ENCODE assay signal across 8 cellular contexts in genomic region chr5:75668988-75669760, GRCh38. TPM values are rescaled to one million over a fixed set of nuclear protein-coding genes. Genes with fewer than 3 reads are reported as not detected.
DNase-seq lines count a peak whose midpoint lies in the region; ATAC-seq, FAIRE-seq and TF ChIP-seq lines count a peak whose summit lies in the region.

No MANE protein-coding gene starts in this region.

- H3K9me3 ChIP-seq in IMR-90 (ENCODE audit: control insufficient read depth, insufficient read depth, low read length) (no peaks in the 10 kb centered on the region), GM12878 (replicated peaks; ENCODE audit: control insufficient read depth, insufficient read depth, low read length) (no peaks in the 10 kb centered on the region), thyroid gland (no peaks in the 10 kb centered on the region)

- no peak overlapping the region for H2AFZ ChIP-seq in IMR-90 (replicated peaks; ENCODE audit: low read length, poor library complexity)
- H2AFZ ChIP-seq in GM12878 (ENCODE audit: control insufficient read depth, low read depth, low read length), result peak overlapping the region; percentile 86

- H3K9me1 ChIP-seq in IMR-90 (ENCODE audit: insufficient read depth, low read length), result no peaks in the 10 kb centered on the region

- BruUV-seq in IMR-90 (replicated peaks; lab: Mats Ljungman, UMichigan) (no TSS peak), GM12878 (replicated peaks; lab: Mats Ljungman, UMichigan) (no TSS peak)

- H3K14ac ChIP-seq in IMR-90 (replicated peaks; ENCODE audit: low read depth, low read length), result no peak overlapping the region

- 0 out of 4 replicates have a peak, but pooled peaks of 1 of the 2 experiments have one; percentile 14 for TF ChIP-seq EP300 in GM12878 (IDR thresholded peaks at IDR 0.05; ENCODE audit: borderline replicate concordance in 1 of 2, control insufficient read depth in 1 of 2, low read depth in 2 of 2, low read length in 2 of 2)

- RAD21 ChIA-PET in GM12878 (lab: Charles Lee; ENCODE audit: unreplicated experiment), result interaction anchor here (0.7 to 2.6 kb wide), 22 partner anchors 9 to 913 kb away, joined by 3 to 22 read pairs (median 6); partner anchors contain the start of genes ANKRD31 and HMGCR

- H4K20me1 ChIP-seq in IMR-90 (ENCODE audit: insufficient read depth, low read length) (no peaks in the 10 kb centered on the region), GM12878 (ENCODE audit: control insufficient read depth, insufficient read depth) (no peaks in the 10 kb centered on the region)

- H3K79me2 ChIP-seq in GM12878 (ENCODE audit: control insufficient read depth, insufficient read depth, low read length), result no peaks in the 10 kb centered on the region

- H2AK5ac ChIP-seq in IMR-90 (ENCODE audit: low read depth, low read length), result no peak overlapping the region

- H3K23ac ChIP-seq in IMR-90 (ENCODE audit: low read depth, low read length), result no peak overlapping the region

- H3K4me2 ChIP-seq in IMR-90 (ENCODE audit: low read depth, low read length), result no peak overlapping the region
- peak overlapping the region; percentile 65 for H3K4me2 ChIP-seq in GM12878 (ENCODE audit: control insufficient read depth, insufficient read depth)

- H4K5ac ChIP-seq in IMR-90 (ENCODE audit: low read depth, low read length), result no peak overlapping the region

- SMC1A ChIA-PET in GM12878 (lab: Charles Lee; ENCODE audit: uncharacterized antibody, unreplicated experiment), result interaction anchor here (0.6 to 2.8 kb wide), 35 partner anchors 9 to 432 kb away, joined by 3 to 35 read pairs (median 4); partner anchors contain the start of genes ANKRD31, CERT1, HMGCR and POC5

- TF ChIP-seq CTCF in IMR-90 (conservative IDR thresholded peaks at IDR 0.05; ENCODE audit: low read depth, low read length) (no peak), GM12878 (IDR thresholded peaks at IDR 0.05 in 2 of 3, conservative IDR thresholded peaks at IDR 0.05 in 1 of 3; ENCODE audit: control insufficient read depth in 2 of 3, extremely low read depth in 1 of 3, insufficient read depth in 1 of 3, low read depth in 3 of 3, low read length in 3 of 3) (no peak), thyroid gland (IDR thresholded peaks at IDR 0.05) (no peak), lower leg skin (IDR thresholded peaks at IDR 0.05) (no peak)

- H3K27me3 ChIP-seq in IMR-90 (ENCODE audit: control insufficient read depth, insufficient read depth, low read length) (no peaks in the 10 kb centered on the region), GM12878 (replicated peaks in 1 of 2; ENCODE audit: control insufficient read depth in 2 of 2, insufficient read depth in 2 of 2, low read length in 1 of 2) (no peaks in the 10 kb centered on the region), thyroid gland (no peaks in the 10 kb centered on the region)

- H3K4ac ChIP-seq in IMR-90 (ENCODE audit: low read depth, low read length), result no peak overlapping the region

- no peak overlapping the region for H2BK15ac ChIP-seq in IMR-90 (ENCODE audit: low read depth, low read length)

- dilution Hi-C loops in IMR-90 (cut with HindIII; ENCODE audit: low sequenced_read_pairs, unreplicated experiment), result no loop called here

- ATAC-seq in GM21529 (IDR thresholded peaks at IDR 0.05; ENCODE audit: unreplicated experiment) (peak; percentile 93), IMR-90 (ENCODE audit: low read depth) (no peak; the same call in 1 of the 2 replicates), SK-N-SH treated with all-trans-retinoic acid at 6 μM for 48 hours (peak; percentile 59), GM12878 (peak; percentile 97)

- TF ChIP-seq RAD21 in IMR-90 (IDR thresholded peaks at IDR 0.05; ENCODE audit: low read length), result no peak
- peak; percentile 34; the same call in 1 of the 2 replicates for TF ChIP-seq RAD21 in GM12878 (IDR thresholded peaks at IDR 0.05; ENCODE audit: insufficient read depth, low read depth, low read length)

- peak; percentile 28 for TF ChIP-seq POLR2A in GM10847 (IDR thresholded peaks at IDR 0.05; ENCODE audit: extremely low read depth, insufficient read length)
- no peak for TF ChIP-seq POLR2A in IMR-90 (IDR thresholded peaks at IDR 0.05; ENCODE audit: low read depth, low read length)
- peak; percentile 78 for TF ChIP-seq POLR2A in GM12878 (IDR thresholded peaks at IDR 0.05; ENCODE audit: low read depth, low read length)
- no peak for TF ChIP-seq POLR2A in thyroid gland (IDR thresholded peaks at IDR 0.05)
- no peak for TF ChIP-seq POLR2A in lower leg skin (IDR thresholded peaks at IDR 0.05)

- H3K27ac ChIP-seq in IMR-90 (ENCODE audit: insufficient read depth, low read length) (no peak overlapping the region), GM12878 (ENCODE audit: control insufficient read depth, insufficient read depth) (peak overlapping the region; percentile 63), thyroid gland (peak overlapping the region in 2 of 3 donors; percentile 2 to 8)

- no peak overlapping the region for H3K18ac ChIP-seq in IMR-90 (ENCODE audit: low read depth, low read length)

- H4K91ac ChIP-seq in IMR-90 (ENCODE audit: insufficient read depth, low read depth, low read length), result no peak overlapping the region

- H2AK9ac ChIP-seq in IMR-90 (replicated peaks; ENCODE audit: low read depth, low read length, poor library complexity), result no peak overlapping the region

- H4K8ac ChIP-seq in IMR-90 (ENCODE audit: low read depth in 2 of 2, low read length in 2 of 2), result no peak overlapping the region

- H3K36me3 ChIP-seq in IMR-90 (ENCODE audit: control insufficient read depth, insufficient read depth, low read length) (no peaks in the 10 kb centered on the region), GM12878 (ENCODE audit: control insufficient read depth in 2 of 2, insufficient read depth in 2 of 2, low read length in 1 of 2) (no peaks in the 10 kb centered on the region; a peak in 2 of 4 replicates), thyroid gland (no peaks in the 10 kb centered on the region)

- H3K4me3 ChIP-seq in IMR-90 (ENCODE audit: insufficient read depth, low read depth, low read length) (no peak overlapping the region), GM12878 (peak overlapping the region; percentile 49), thyroid gland (replicated peaks in 1 of 3) (no peak overlapping the region), lower leg skin (ENCODE audit: low read depth, poor library complexity, severe bottlenecking) (no peak overlapping the region)

- no peak overlapping the region for H2BK20ac ChIP-seq in IMR-90 (ENCODE audit: low read depth, low read length)

- no peak overlapping the region for H2BK120ac ChIP-seq in IMR-90 (ENCODE audit: low read depth, low read length)

- intact Hi-C loops in IMR-90 (cut with micrococcal nuclease) (no loop called here), GM12878 (cut with micrococcal nuclease; ENCODE audit: unreplicated experiment) (loop anchor here (5.0 to 10.0 kb wide), 2 partner anchors 157 to 254 kb away; partner anchors contain the start of genes CERT1 and POLK), thyroid gland (cut with DNase I) (no loop called here), lower leg skin (cut with DNase I; ENCODE audit: low total_unique reads) (no loop called here)

- no peak overlapping the region for H3K56ac ChIP-seq in IMR-90 (ENCODE audit: extremely low read depth, insufficient read depth, low read length)

- no CpG with 5 or more reads among the region's 11 CpGs for WGBS in IMR-90 (ENCODE audit: extremely low coverage in 2 of 2, insufficient read length in 1 of 2), 2 experiments
- under 1% methylated on average over 11 of the region's 11 CpGs for WGBS in GM12878 (ENCODE audit: insufficient coverage, insufficient replicate concordance, low lambda C conversion rate, missing lambda C conversion rate)
- 47% methylated on average over 11 of the region's 11 CpGs for WGBS in thyroid gland, 2 donors
- 34 to 49% methylated on average over 11 of the region's 11 CpGs for WGBS in lower leg skin, 2 donors

- in situ Hi-C loops in IMR-90 (cut with MboI; ENCODE audit: low sequenced_read_pairs), result no loop called here
- in situ Hi-C loops in GM12878 (cut with MboI), result loop anchor here (5.0 kb wide), 1 partner anchor 432 kb away; the partner anchor contains the start of gene ANKRD31

- POLR2A ChIA-PET in IMR-90 (lab: Charles Lee; ENCODE audit: unreplicated experiment) (no interaction called here), GM12878 (lab: Charles Lee) (interaction anchor here (0.5 to 2.0 kb wide), 11 partner anchors 12 to 953 kb away, joined by 3 to 11 read pairs (median 4); partner anchors contain the start of genes ANKDD1B and HMGCR)

- CTCF ChIA-PET in IMR-90 (lab: Yijun Ruan, JAX), result interaction anchor here (2.2 kb wide), 1 partner anchor 11 kb away, joined by 5 read pairs; no protein-coding TSS in a partner anchor
- CTCF ChIA-PET in GM12878 (lab: Yijun Ruan, JAX), result interaction anchor here (0.7 to 2.4 kb wide), 13 partner anchors 9 to 433 kb away, joined by 3 to 24 read pairs (median 3); no protein-coding TSS in a partner anchor

- FAIRE-seq in GM12878 (lab: Jason Lieb, UNC), result peak; percentile 97

- H3K4me1 ChIP-seq in IMR-90 (ENCODE audit: control insufficient read depth, insufficient read depth, low read length), result no peaks in the 10 kb centered on the region
- H3K4me1 ChIP-seq in GM12878 (ENCODE audit: control insufficient read depth, insufficient read depth, low read length), result peaks cover 10% of the 10 kb centered on the region
- peaks cover 18 to 26% of the 10 kb centered on the region in 2 donors for H3K4me1 ChIP-seq in thyroid gland

- H3K9ac ChIP-seq in IMR-90 (ENCODE audit: low read depth, low read length) (no peak overlapping the region), GM12878 (ENCODE audit: control insufficient read depth, insufficient read depth, low read length) (peak overlapping the region; percentile 68)

- DNase-seq in IMR-90, result peak; percentile 18
- DNase-seq in GM12878 (ENCODE audit: low read depth, low spot score), result peak; percentile 78
- peak; percentile 94 for DNase-seq in myocyte (ENCODE audit: low read depth)
- DNase-seq in thyroid gland, result peak; percentile 27 to 39
- DNase-seq in lower leg skin (ENCODE audit: low spot score in 2 of 2), result no peak

- no peak overlapping the region for H2BK5ac ChIP-seq in IMR-90 (ENCODE audit: low read depth, low read length, poor library complexity, severe bottlenecking)

- H3K79me1 ChIP-seq in IMR-90 (ENCODE audit: low read depth in 1 of 2, low read length in 2 of 2), result no peaks in the 10 kb centered on the region

RNA-seq across cellular contexts. Expression of gene POC5, which starts 48.1 kb away (rescaled TPM):
- total RNA-seq in IMR-90 (2012; rRNA removed) (12.9 and 13.1 TPM in 2 replicates), GM12878 (2014; rRNA removed) (19.4 and 21.4 TPM in 2 replicates), GM12878 (2014; rRNA removed; fragmentation: Illumina TruSeq; extraction: Trizol) (22.1 and 22.9 TPM in 2 replicates), GM12878 (2021) (13.1 and 14.4 TPM in 2 replicates), myocyte (11.9 and 12.1 TPM in 2 replicates), thyroid gland (10 to 100 TPM in 3 of 4 donors, 1 to 10 TPM in 1; 9.5 to 24.3 (median 14.4) TPM), lower leg skin (10 to 100 TPM in 2 of 4 donors, 1 to 10 TPM in 2; 5.1 to 13.2 (median 10.3) TPM)
- polyA plus RNA-seq in IMR-90 (2012; rRNA removed) (6.2 and 6.6 TPM in 2 replicates), GM12878 (2011; rRNA removed) (25.6 and 35.4 TPM in 2 replicates), GM12878 (2014; fragmentation: Illumina TruSeq; extraction: Trizol) (23.2 and 25.0 TPM in 2 replicates), GM12878 (2014; fragmentation: Nextera tagmentation; extraction: Ambion mirVana) (10 to 100 TPM; 16.6 to 24.7 TPM), GM12878 (2014; rRNA removed) (13.7 and 16.6 TPM in 2 replicates), GM12878 (2016; fragmentation: Nextera tagmentation; extraction: Ambion mirVana) (10 to 100 TPM; 21.4 to 22.2 TPM)
- 2.0 and 2.3 TPM in 2 replicates for polyA plus RNA-seq in IMR-90 (2012; cell fraction: cytosol; rRNA removed)
- 4.6 and 15.1 TPM in 2 replicates for polyA plus RNA-seq in IMR-90 (2012; cell fraction: nucleus; rRNA removed; ENCODE audit: low replicate concordance)
- total RNA-seq in GM12878 (2013; cell fraction: nucleolus; rRNA removed), result 71.0 and 84.3 TPM in 2 replicates
- 9.4 TPM for polyA plus RNA-seq in GM12878 (2011; ENCODE audit: low read depth)
- 12.8 and 14.3 TPM in 2 replicates for polyA plus RNA-seq in GM12878 (2011; cell fraction: cytosol; rRNA removed)
- 21.7 and 23.7 TPM in 2 replicates for polyA plus RNA-seq in GM12878 (2011; cell fraction: nucleus; rRNA removed)
- 8.6 and 10.2 TPM in 2 replicates for polyA plus RNA-seq in GM12878 (2012)
- 13.7 and 22.7 TPM in 2 replicates for polyA minus RNA-seq in GM12878 (2011; rRNA and poly(A)+ RNA removed)
- polyA minus RNA-seq in GM12878 (2011; cell fraction: cytosol; rRNA and poly(A)+ RNA removed), result 6.1 and 10.2 TPM in 2 replicates
- polyA minus RNA-seq in GM12878 (2011; cell fraction: nucleus; rRNA and poly(A)+ RNA removed), result 16.0 and 41.7 TPM in 2 replicates
- 4.4 TPM for polyA plus RNA-seq in myocyte (2012)

RNA-seq across cellular contexts. Expression of gene ANKDD1B, which starts 57.9 kb away (rescaled TPM):
- 0.28 TPM in 1 of 2 replicates, not detected in the other for total RNA-seq in IMR-90 (2012; rRNA removed)
- polyA plus RNA-seq in IMR-90 (2012; rRNA removed), result 0.16 and 0.24 TPM in 2 replicates
- polyA plus RNA-seq in IMR-90 (2012; cell fraction: cytosol; rRNA removed), result 0.01 TPM in 1 of 2 replicates, not detected in the other
- polyA plus RNA-seq in IMR-90 (2012; cell fraction: nucleus; rRNA removed; ENCODE audit: low replicate concordance), result 0.36 and 1.3 TPM in 2 replicates
- 2.4 and 2.8 TPM in 2 replicates for total RNA-seq in GM12878 (2013; cell fraction: nucleolus; rRNA removed)
- 0.73 and 1.0 TPM in 2 replicates for total RNA-seq in GM12878 (2014; rRNA removed)
- 0.83 and 0.98 TPM in 2 replicates for total RNA-seq in GM12878 (2014; rRNA removed; fragmentation: Illumina TruSeq; extraction: Trizol)
- total RNA-seq in GM12878 (2021), result 0.66 and 0.87 TPM in 2 replicates
- polyA plus RNA-seq in GM12878 (2011; ENCODE audit: low read depth), result 0.21 TPM
- 0.68 and 1.1 TPM in 2 replicates for polyA plus RNA-seq in GM12878 (2011; rRNA removed)
- 0.05 and 0.12 TPM in 2 replicates for polyA plus RNA-seq in GM12878 (2011; cell fraction: cytosol; rRNA removed)
- polyA plus RNA-seq in GM12878 (2011; cell fraction: nucleus; rRNA removed), result 1.3 and 1.6 TPM in 2 replicates
- polyA plus RNA-seq in GM12878 (2012), result 0.52 and 0.70 TPM in 2 replicates
- polyA plus RNA-seq in GM12878 (2014; fragmentation: Illumina TruSeq; extraction: Trizol), result 0.65 and 0.72 TPM in 2 replicates
- polyA plus RNA-seq in GM12878 (2014; fragmentation: Nextera tagmentation; extraction: Ambion mirVana), result 1 to 10 TPM; 1.4 to 2.4 TPM
- 0.39 and 0.65 TPM in 2 replicates for polyA plus RNA-seq in GM12878 (2014; rRNA removed)
- 1 to 10 TPM in 1 of 2 experiments, under 1 TPM in 1; 0.34 to 1.0 TPM for polyA plus RNA-seq in GM12878 (2016; fragmentation: Nextera tagmentation; extraction: Ambion mirVana)
- polyA minus RNA-seq in GM12878 (2011; rRNA and poly(A)+ RNA removed), result 0.29 and 1.3 TPM in 2 replicates
- not detected in 2 replicates for polyA minus RNA-seq in GM12878 (2011; cell fraction: cytosol; rRNA and poly(A)+ RNA removed)
- 0.97 and 2.9 TPM in 2 replicates for polyA minus RNA-seq in GM12878 (2011; cell fraction: nucleus; rRNA and poly(A)+ RNA removed)
- not detected in 2 replicates for total RNA-seq in myocyte
- polyA plus RNA-seq in myocyte (2012), result 0.26 TPM
- total RNA-seq in thyroid gland, result 1 to 10 TPM in 2 of 4 donors, not detected in 2; 1.1 to 1.7 TPM
- 1 to 10 TPM in 1 of 4 donors, under 1 TPM in 2, not detected in 1; 0.21 to 1.1 (median 0.45) TPM for total RNA-seq in lower leg skin

Comparison
In these comparisons a context has a peak if more than half of its experiments do, and no peak if none do; other contexts are left out.
1. POLR2A ChIP-seq: peak in GM10847 (single experiment) and GM12878 (single experiment); none in IMR-90 (single experiment), thyroid gland (0 of 2) and lower leg skin (0 of 2).
2. DNase-seq: peak in IMR-90 (single experiment), GM12878 (single experiment), myocyte (single experiment) and thyroid gland (2 of 2); none in lower leg skin (0 of 2).